Comparison of ENCODE assay signal across 22 cellular contexts in genomic region chr7:12985752-12986151, GRCh38.
"Had no signal": no experiment of that assay in that cellular context is flagged by ENCODE, and none has a peak within 500 bp of the region (broad histone marks: within the 10 kb centered on the region; RNA-seq: fewer than 3 reads in every experiment).

No MANE protein-coding gene starts in this region.

- H3K9me2 ChIP-seq: SK-N-SH had no signal

- H3K9ac ChIP-seq: KMS-11, SK-N-SH had no signal

- H3K27ac ChIP-seq: HL-60, KMS-11, RWPE1 had no signal

- DNase-seq: MG63, NCI-H1092, NCI-H1105 treated with DMSO at 0.1 percent for 48 hours, NCI-H1417 treated with DMSO at 0.1 percent for 48 hours, NCI-H146, NCI-H1694 treated with DMSO at 0.1 percent for 48 hours, NCI-H1930, NCI-H2081, NCI-H2107, NCI-H2227 treated with DMSO at 0.1 percent for 48 hours, NCI-H524, NCI-H526 treated with DMSO at 0.1 percent for 48 hours, NCI-H774, PC-3, SHP77, SK-N-SH, SW 1271 had no signal

- FAIRE-seq: HTR-8/SVneo, K562 had no signal

- H3K27me3 ChIP-seq: MG63 had no signal

- H3K36me3 ChIP-seq: MG63 had no signal

- H3K9me3 ChIP-seq: MG63, SK-N-SH had no signal

- H3K4me3 ChIP-seq: K562, MG63 had no signal

- H3K4me2 ChIP-seq: KMS-11, SK-N-SH had no signal
